In genomic region chr14:100384819-100385813, GRCh38 we compare ENCODE assay signal across 8 cellular contexts. TPM values are rescaled to one million over a fixed set of nuclear protein-coding genes. Genes with fewer than 3 reads are reported as not detected.
DNase-seq lines count a peak whose midpoint lies in the region; ATAC-seq and TF ChIP-seq lines count a peak whose summit lies in the region.

No MANE protein-coding gene starts in this region.

- peak overlapping the region in 2 of 4 donors; percentile 40 to 72 for H3K27ac ChIP-seq in Peyer's patch
- no peak overlapping the region for H3K27ac ChIP-seq in CD8-positive, alpha-beta T cell (ENCODE audit: low read depth, low read length)

- H3K4me3 Mint-ChIP-seq in CD8-positive, alpha-beta T cell: no peak overlapping the region

- H3K36me3 Mint-ChIP-seq in CD8-positive, alpha-beta T cell: peaks cover 30% of the 10 kb centered on the region

- DNase-seq in SIG-M5 treated with dmso at 0.1 percent for 504 hours (lab: John Stamatoyannopoulos, UW; ENCODE audit: unreplicated experiment) (peak; percentile 62), SIG-M5 (lab: John Stamatoyannopoulos, UW) (no peak), Peyer's patch (no peak), fibroblast of gingiva (ENCODE audit: low read depth) (peak; percentile 57), skeletal muscle cell (ENCODE audit: low read depth) (peak; percentile 62), T-helper 9 cell (no peak)
- DNase-seq in NK-92 treated with Interleukin-12 subunit alpha and Interleukin-12 subunit beta, amount 100 ng/mL, for 24 hours (lab: John Stamatoyannopoulos, UW): no peak
- no peak for DNase-seq in CD8-positive, alpha-beta T cell

- H3K27me3 Mint-ChIP-seq in CD8-positive, alpha-beta T cell (ENCODE audit: low read depth): no peaks in the 10 kb centered on the region

- H3K9me3 Mint-ChIP-seq in CD8-positive, alpha-beta T cell: no peaks in the 10 kb centered on the region

- H3K4me1 Mint-ChIP-seq in CD8-positive, alpha-beta T cell (ENCODE audit: low read depth): peaks cover 15% of the 10 kb centered on the region

- intact Hi-C loops in CD8-positive, alpha-beta T cell (cut with DNase I, micrococcal nuclease): loop anchor here in 1 of 2 experiments (10.0 kb wide), 1 partner anchor 140 kb away; no protein-coding TSS in a partner anchor

- peaks cover 0 to 4% (median 0%) of the 10 kb centered on the region in 3 donors for H3K36me3 ChIP-seq in Peyer's patch
- H3K36me3 ChIP-seq in CD8-positive, alpha-beta T cell (ENCODE audit: insufficient read depth, low read length): no peaks in the 10 kb centered on the region

- CTCF ChIA-PET in CD8-positive, alpha-beta T cell (lab: Charles Lee): interaction anchor here (0.7 to 10.2 kb wide), 16 partner anchors 9 to 1244 kb away, joined by 3 to 188 read pairs (median 4); partner anchors contain the start of gene WDR25

- no peak for TF ChIP-seq POLR2A in Peyer's patch (IDR thresholded peaks at IDR 0.05)

- peak in 5 of 6 experiments; percentile 32 to 82 (median 79) for TF ChIP-seq CTCF in Peyer's patch (IDR thresholded peaks at IDR 0.05)
- no peak for TF ChIP-seq CTCF in CD8-positive, alpha-beta T cell (IDR thresholded peaks at IDR 0.05)

- H3K27ac Mint-ChIP-seq in CD8-positive, alpha-beta T cell: no peak overlapping the region

- no peak for ATAC-seq in CD8-positive, alpha-beta T cell

- H3K4me3 ChIP-seq in Peyer's patch (no peak overlapping the region), skeletal muscle cell (ENCODE audit: low read depth, low read length) (no peak overlapping the region)
- H3K4me3 ChIP-seq in CD8-positive, alpha-beta T cell (ENCODE audit: low read depth, low read length): no peak overlapping the region

- no peaks in the 10 kb centered on the region for H3K27me3 ChIP-seq in Peyer's patch
- H3K27me3 ChIP-seq in CD8-positive, alpha-beta T cell (ENCODE audit: insufficient read depth, low read length): no peaks in the 10 kb centered on the region

- POLR2A ChIA-PET in CD8-positive, alpha-beta T cell (lab: Charles Lee): interaction anchor here (1.0 kb wide), 1 partner anchor 268 kb away, joined by 3 read pairs; no protein-coding TSS in a partner anchor

- no peaks in the 10 kb centered on the region for H3K9me3 ChIP-seq in Peyer's patch
- no peaks in the 10 kb centered on the region for H3K9me3 ChIP-seq in CD8-positive, alpha-beta T cell (ENCODE audit: low read length)

- H3K4me1 ChIP-seq in Peyer's patch: peaks cover 0 to 36% (median 0%) of the 10 kb centered on the region in 4 donors
- peaks cover 10% of the 10 kb centered on the region for H3K4me1 ChIP-seq in CD8-positive, alpha-beta T cell (ENCODE audit: insufficient read depth, low read length)

RNA-seq across cellular contexts. Expression of gene WDR25, which starts 8.8 kb away (rescaled TPM):
- total RNA-seq in Peyer's patch: 10 to 100 TPM in 2 of 4 donors, 1 to 10 TPM in 2; 1.7 to 11.7 (median 10.3) TPM
- total RNA-seq in CD8-positive, alpha-beta T cell: 1 to 10 TPM; 2.9 to 3.4 TPM

Comparison
In these comparisons a context has a peak if more than half of its experiments do, and no peak if none do; other contexts are left out.
1. DNase-seq: peak in SIG-M5 treated with dmso at 0.1 percent for 504 hours (single experiment), fibroblast of gingiva (single experiment) and skeletal muscle cell (single experiment); none in SIG-M5 (single experiment), Peyer's patch (0 of 3), NK-92 treated with Interleukin-12 subunit alpha and Interleukin-12 subunit beta, amount 100 ng/mL, for 24 hours (single experiment), T-helper 9 cell (single experiment) and CD8-positive, alpha-beta T cell (0 of 7).